14 cellular contexts compared by ENCODE assay signal in genomic region chr17:4394208-4395110, GRCh38. TPM values are rescaled to one million over a fixed set of nuclear protein-coding genes. Genes with fewer than 3 reads are reported as not detected.
A peak's percentile ranks its signal among the peaks of the same experiment; 100 is the strongest.
DNase-seq lines count a peak whose midpoint lies in the region; ATAC-seq and TF ChIP-seq lines count a peak whose summit lies in the region.
"Had no signal": no experiment of that assay in that cellular context is flagged by ENCODE, and none has a peak within 500 bp of the region (broad histone marks: within the 10 kb centered on the region; RNA-seq: fewer than 3 reads in every experiment).

No MANE protein-coding gene starts in this region.

- DNase-seq in Caco-2 (no peak), T-helper 17 cell (no peak), left lobe of liver (ENCODE audit: low spot score) (no peak), GM13977 (ENCODE audit: low spot score) (no peak)
- DNase-seq in stimulated activated CD4-positive, alpha-beta T cell treated with anti-CD3 and anti-CD28 coated beads, Interleukin-15, amount 100 ng/mL, for 24 hours, result no peak
- no peak for DNase-seq in naive thymus-derived CD4-positive, alpha-beta T cell
- DNase-seq: NCI-H1436 treated with DMSO at 0.1 percent for 48 hours had no signal

- intact Hi-C loops in Caco-2 (cut with micrococcal nuclease; ENCODE audit: unreplicated experiment), result no loop called here
- intact Hi-C loops in naive thymus-derived CD4-positive, alpha-beta T cell (cut with micrococcal nuclease), result no loop called here

- H3K4me3 Mint-ChIP-seq in Caco-2 (ENCODE audit: unreplicated experiment) (peak overlapping the region; percentile 54), T-helper 17 cell (no peak overlapping the region)
- no peak overlapping the region for H3K4me3 Mint-ChIP-seq in naive thymus-derived CD4-positive, alpha-beta T cell
- H3K4me3 Mint-ChIP-seq: activated T-helper 17 cell treated with anti-CD3 and anti-CD28 coated beads, Interleukin-2, amount 50 U/mL, for 72 hours had no signal

- H3K36me3 ChIP-seq in Caco-2 (ENCODE audit: control insufficient read depth, insufficient read depth, low read length), result no peaks in the 10 kb centered on the region
- H3K36me3 ChIP-seq in HEK293 (ENCODE audit: control insufficient read depth in 2 of 2, insufficient read depth in 1 of 2, low read length in 2 of 2), result no peaks in the 10 kb centered on the region
- no peaks in the 10 kb centered on the region for H3K36me3 ChIP-seq in naive thymus-derived CD4-positive, alpha-beta T cell (ENCODE audit: control insufficient read depth in 2 of 3, insufficient read depth in 3 of 3, low read length in 3 of 3)

- H3K27ac Mint-ChIP-seq in Caco-2 (ENCODE audit: unreplicated experiment), result peak overlapping the region; percentile 89
- H3K27ac Mint-ChIP-seq in T-helper 17 cell, result peak overlapping the region; percentile 39
- H3K27ac Mint-ChIP-seq in naive thymus-derived CD4-positive, alpha-beta T cell, result peak overlapping the region in 2 of 9 donors; percentile 13 to 30
- H3K27ac Mint-ChIP-seq: activated T-helper 17 cell treated with anti-CD3 and anti-CD28 coated beads, Interleukin-2, amount 50 U/mL, for 72 hours had no signal

- H3K4me3 ChIP-seq in Caco-2 (ENCODE audit: low read depth, low read length) (no peak overlapping the region), HEK293 (ENCODE audit: low read depth, low read length) (no peak overlapping the region)
- no peak overlapping the region for H3K4me3 ChIP-seq in naive thymus-derived CD4-positive, alpha-beta T cell (ENCODE audit: low read length)
- H3K4me3 ChIP-seq: hepatocyte had no signal

- no peak overlapping the region for H3K27ac ChIP-seq in HEK293 (ENCODE audit: extremely low read depth, low read depth, low read length)
- no peak overlapping the region for H3K27ac ChIP-seq in naive thymus-derived CD4-positive, alpha-beta T cell (ENCODE audit: low read depth, low read length)
- H3K27ac ChIP-seq: hepatocyte had no signal

- no peaks in the 10 kb centered on the region for H3K27me3 ChIP-seq in Caco-2 (replicated peaks; ENCODE audit: control insufficient read depth, insufficient read depth, low read length)
- H3K27me3 ChIP-seq in naive thymus-derived CD4-positive, alpha-beta T cell (ENCODE audit: control insufficient read depth in 2 of 2, insufficient read depth in 2 of 2, low read length in 2 of 2), result no peaks in the 10 kb centered on the region
- H3K27me3 ChIP-seq: hepatocyte had no signal

- CTCF ChIA-PET in Caco-2 (lab: Charles Lee) (interaction anchor here (0.8 kb wide), 1 partner anchor 11 kb away, joined by 3 read pairs; no protein-coding TSS in a partner anchor), HEK293 (lab: Yijun Ruan, JAX) (interaction anchor here (0.6 to 1.8 kb wide), 5 partner anchors 9 to 179 kb away, joined by 3 to 5 read pairs (median 5); no protein-coding TSS in a partner anchor)
- CTCF ChIA-PET in naive thymus-derived CD4-positive, alpha-beta T cell (lab: Charles Lee), result no interaction called here

- H3K4me1 ChIP-seq in Caco-2 (no peaks in the 10 kb centered on the region), HEK293 (ENCODE audit: control insufficient read depth, insufficient read depth, low read length) (no peaks in the 10 kb centered on the region)
- no peaks in the 10 kb centered on the region for H3K4me1 ChIP-seq in naive thymus-derived CD4-positive, alpha-beta T cell (ENCODE audit: control insufficient read depth in 2 of 2, insufficient read depth in 2 of 2, low read length in 2 of 2)

- ATAC-seq in T-helper 17 cell (no peak), left lobe of liver (peak; percentile 52), HG03442 (IDR thresholded peaks at IDR 0.05; ENCODE audit: unreplicated experiment) (no peak)
- no peak for ATAC-seq in naive thymus-derived CD4-positive, alpha-beta T cell
- ATAC-seq: activated CD4-positive, CD25-positive, alpha-beta regulatory T cell treated with anti-CD3 and anti-CD28 coated beads, Interleukin-2, amount 50 U/mL, for 24 hours; activated T-helper 17 cell treated with anti-CD3 and anti-CD28 coated beads, Interleukin-2, amount 50 U/mL, for 72 hours; SK-N-SH treated with all-trans-retinoic acid at 6 μM for 48 hours had no signal

- in situ Hi-C loops in GM13977 (cut with MboI; ENCODE audit: low pct_unique_long_range_greater_than_20kb, low sequenced_read_pairs, unreplicated experiment), result no loop called here

- H3K27me3 Mint-ChIP-seq in Caco-2 (ENCODE audit: insufficient read depth, unreplicated experiment) (no peaks in the 10 kb centered on the region), T-helper 17 cell (no peaks in the 10 kb centered on the region)
- no peaks in the 10 kb centered on the region for H3K27me3 Mint-ChIP-seq in naive thymus-derived CD4-positive, alpha-beta T cell
- H3K27me3 Mint-ChIP-seq: activated T-helper 17 cell treated with anti-CD3 and anti-CD28 coated beads, Interleukin-2, amount 50 U/mL, for 72 hours had no signal

- peaks cover 7% of the 10 kb centered on the region for H3K4me1 Mint-ChIP-seq in Caco-2 (ENCODE audit: low read depth, unreplicated experiment)
- peaks cover 17% of the 10 kb centered on the region for H3K4me1 Mint-ChIP-seq in T-helper 17 cell
- H3K4me1 Mint-ChIP-seq in naive thymus-derived CD4-positive, alpha-beta T cell, result peaks cover 0 to 26% (median 5%) of the 10 kb centered on the region in 7 donors

- BruUV-seq in Caco-2 (replicated peaks; lab: Mats Ljungman, UMichigan), result no TSS peak

- H3K9me3 Mint-ChIP-seq in Caco-2 (ENCODE audit: unreplicated experiment), result no peaks in the 10 kb centered on the region
- H3K9me3 Mint-ChIP-seq in naive thymus-derived CD4-positive, alpha-beta T cell, result no peaks in the 10 kb centered on the region
- H3K9me3 Mint-ChIP-seq: activated T-helper 17 cell treated with anti-CD3 and anti-CD28 coated beads, Interleukin-2, amount 50 U/mL, for 72 hours had no signal

- POLR2A ChIA-PET in Caco-2 (lab: Charles Lee), result interaction anchor here (0.6 kb wide), 1 partner anchor 22 kb away, joined by 4 read pairs; no protein-coding TSS in a partner anchor
- POLR2A ChIA-PET in HEK293 (lab: Yijun Ruan, JAX), result interaction anchor here (0.6 kb wide), 1 partner anchor 9 kb away, joined by 5 read pairs; no protein-coding TSS in a partner anchor
- POLR2A ChIA-PET in naive thymus-derived CD4-positive, alpha-beta T cell (lab: Charles Lee), result no interaction called here

- no peak for TF ChIP-seq CTCF in Caco-2 (IDR thresholded peaks at IDR 0.05; ENCODE audit: insufficient read depth in 1 of 2, low read depth in 1 of 2, low read length in 1 of 2, severe bottlenecking in 1 of 2, unreplicated experiment in 1 of 2)
- no peak for TF ChIP-seq CTCF in HEK293 (tag by site-specific recombination; IDR thresholded peaks at IDR 0.05)
- no peak for TF ChIP-seq CTCF in GM13977 (IDR thresholded peaks at IDR 0.05; ENCODE audit: extremely low read depth, insufficient read depth, missing control alignments)

- H3K9me3 ChIP-seq in Caco-2, result no peaks in the 10 kb centered on the region
- no peaks in the 10 kb centered on the region for H3K9me3 ChIP-seq in HEK293 (ENCODE audit: control insufficient read depth, insufficient read depth, low read depth, low read length)
- H3K9me3 ChIP-seq in T-helper 17 cell (ENCODE audit: control insufficient read depth, low read length, poor library complexity, severe bottlenecking), result no peaks in the 10 kb centered on the region
- no peaks in the 10 kb centered on the region for H3K9me3 ChIP-seq in naive thymus-derived CD4-positive, alpha-beta T cell (ENCODE audit: control insufficient read depth in 2 of 3, low read length in 3 of 3)

- H3K36me3 Mint-ChIP-seq in Caco-2 (ENCODE audit: insufficient read depth, unreplicated experiment) (no peaks in the 10 kb centered on the region), T-helper 17 cell (ENCODE audit: low read depth) (no peaks in the 10 kb centered on the region)
- peaks cover 0 to 2% (median 0%) of the 10 kb centered on the region in 5 donors for H3K36me3 Mint-ChIP-seq in naive thymus-derived CD4-positive, alpha-beta T cell

TF ChIP-seq in HEK293, 187 proteins besides CTCF, POLR2A, EP300 and RAD21:
- TF ChIP-seq ZXDB (tag by site-specific recombination; IDR thresholded peaks at IDR 0.05) (no peak), ZNF366 (tag by site-specific recombination; conservative IDR thresholded peaks at IDR 0.05) (peak; percentile 95), ZBTB7A (tag by site-specific recombination; IDR thresholded peaks at IDR 0.05; ENCODE audit: low read depth) (no peak), REPIN1 (tag by site-specific recombination; IDR thresholded peaks at IDR 0.05; ENCODE audit: low read depth) (no peak)

RNA-seq across cellular contexts. Expression of gene UBE2G1, which starts 28.0 kb away (rescaled TPM):
- total RNA-seq in Caco-2 (2022), result 50.5 and 56.8 TPM in 2 replicates
- total RNA-seq in T-helper 17 cell, result 10 to 100 TPM; 64.6 to 72.7 TPM
- total RNA-seq in left lobe of liver, result 37.8 TPM
- total RNA-seq in naive thymus-derived CD4-positive, alpha-beta T cell, result 10 to 100 TPM; 50.1 to 63.7 (median 56.6) TPM
- 10 to 100 TPM; 55.1 to 68.9 TPM for polyA plus RNA-seq in naive thymus-derived CD4-positive, alpha-beta T cell

RNA-seq across cellular contexts. Expression of gene SPNS3, which starts 39.3 kb away (rescaled TPM):
- total RNA-seq in Caco-2 (2022), result not detected in 2 replicates
- total RNA-seq in T-helper 17 cell, result 1 to 10 TPM; 1.8 to 1.9 TPM
- total RNA-seq in left lobe of liver, result not detected
- total RNA-seq in naive thymus-derived CD4-positive, alpha-beta T cell, result 1 to 10 TPM; 1.7 to 6.7 (median 4.2) TPM
- polyA plus RNA-seq in naive thymus-derived CD4-positive, alpha-beta T cell, result 1 to 10 TPM; 5.1 to 7.3 TPM
- polyA plus RNA-seq: BJ had no signal
